In the genomic region with DNA sequence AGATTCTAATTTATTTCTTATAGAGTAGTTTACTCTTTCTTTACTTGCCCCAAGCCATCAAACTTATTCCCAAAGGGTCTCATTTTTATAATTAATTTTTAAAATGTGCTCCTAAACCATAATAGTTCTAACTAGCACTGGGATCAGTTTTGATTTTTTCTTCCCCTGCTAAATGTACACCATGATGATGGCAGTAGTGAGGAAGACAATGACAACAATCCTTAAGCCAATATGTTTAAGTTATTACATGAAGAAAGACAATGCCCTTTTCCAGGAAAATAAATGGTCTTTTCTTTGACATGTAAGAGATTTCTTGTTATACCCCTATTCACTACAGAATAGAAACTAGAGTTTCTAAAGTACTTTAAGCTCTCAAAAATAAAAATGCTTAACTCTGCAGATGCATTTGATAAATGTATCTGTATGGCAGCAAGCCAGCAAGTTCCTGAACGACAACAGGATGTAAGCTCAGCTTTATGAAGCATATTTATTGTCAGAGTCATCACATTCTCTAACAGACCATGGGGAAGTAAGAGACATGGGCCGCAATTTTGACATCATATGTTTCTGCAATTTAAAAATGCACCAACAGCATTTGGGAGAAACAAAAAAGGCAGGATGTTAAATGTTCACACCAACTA, we compare ENCODE assay signal across 9 cellular contexts. TPM values are rescaled to one million over a fixed set of nuclear protein-coding genes. Genes with fewer than 3 reads are reported as not detected.
A peak's percentile ranks its signal among the peaks of the same experiment; 100 is the strongest.
DNase-seq lines count a peak whose midpoint lies in the region; ATAC-seq and TF ChIP-seq lines count a peak whose summit lies in the region.
"Had no signal": no experiment of that assay in that cellular context is flagged by ENCODE, and none has a peak within 500 bp of the region (broad histone marks: within the 10 kb centered on the region; RNA-seq: fewer than 3 reads in every experiment).

No MANE protein-coding gene starts in this region.

- H3K27ac ChIP-seq in effector memory CD4-positive, alpha-beta T cell (ENCODE audit: insufficient read depth, low read length, poor library complexity, severe bottlenecking), result peak overlapping the region; percentile 15
- H3K27ac ChIP-seq in psoas muscle, result peak overlapping the region; percentile 30
- H3K27ac ChIP-seq: BLaER1 had no signal

- H3K36me3 ChIP-seq in effector memory CD4-positive, alpha-beta T cell (ENCODE audit: control insufficient read depth, insufficient read depth, low read length), result no peaks in the 10 kb centered on the region
- H3K36me3 ChIP-seq in psoas muscle (ENCODE audit: insufficient read depth in 1 of 2, low read depth in 1 of 2), result no peaks in the 10 kb centered on the region
- H3K36me3 ChIP-seq: BLaER1 had no signal

- peak overlapping the region; percentile 4 for H3K4me3 ChIP-seq in effector memory CD4-positive, alpha-beta T cell (ENCODE audit: insufficient read depth, low read depth, low read length, poor library complexity, severe bottlenecking)
- H3K4me3 ChIP-seq in psoas muscle, result no peak overlapping the region
- H3K4me3 ChIP-seq: BLaER1 had no signal

- H3K9me3 ChIP-seq in effector memory CD4-positive, alpha-beta T cell (ENCODE audit: control insufficient read depth, low read length), result no peaks in the 10 kb centered on the region
- H3K9me3 ChIP-seq in psoas muscle, result no peaks in the 10 kb centered on the region

- peak; percentile 50 for DNase-seq in NCI-H2029 (lab: John Stamatoyannopoulos, UW)
- no peak for DNase-seq in NCI-H2029 treated with DMSO at 0.1 percent for 48 hours (lab: John Stamatoyannopoulos, UW)
- peak; percentile 14 for DNase-seq in OCI-M1 (lab: John Stamatoyannopoulos, UW)
- DNase-seq in effector memory CD4-positive, alpha-beta T cell, result peak in 1 of 3 donors; percentile 5
- DNase-seq in psoas muscle, result no peak
- no peak for DNase-seq in activated effector memory CD4-positive, alpha-beta T cell treated with anti-CD3 and anti-CD28 coated beads, Interleukin-2, amount 50 U/mL, for 16 hours
- no peak for DNase-seq in omental fat pad (ENCODE audit: low spot score)

- no peak for TF ChIP-seq CTCF in psoas muscle (IDR thresholded peaks at IDR 0.05)
- TF ChIP-seq CTCF in omental fat pad (IDR thresholded peaks at IDR 0.05), result no peak

- ATAC-seq in psoas muscle (no peak), HG03460 (IDR thresholded peaks at IDR 0.05; ENCODE audit: unreplicated experiment) (no peak), omental fat pad (ENCODE audit: low FRiP score) (no peak)

- peaks cover 9% of the 10 kb centered on the region for H3K4me1 ChIP-seq in effector memory CD4-positive, alpha-beta T cell (ENCODE audit: control insufficient read depth, insufficient read depth, low read length, poor library complexity, severe bottlenecking)
- H3K4me1 ChIP-seq in psoas muscle, result no peaks in the 10 kb centered on the region

- H3K27me3 ChIP-seq in effector memory CD4-positive, alpha-beta T cell (replicated peaks; ENCODE audit: control insufficient read depth, insufficient read depth, low read length, poor library complexity, severe bottlenecking), result no peaks in the 10 kb centered on the region
- no peaks in the 10 kb centered on the region for H3K27me3 ChIP-seq in psoas muscle (ENCODE audit: insufficient read depth in 3 of 3, low read length in 2 of 3)
- H3K27me3 ChIP-seq: BLaER1 had no signal

- WGBS in psoas muscle, 3 donors, result 41 to 51% (median 48%) methylated on average over 2 of the region's 2 CpGs

- intact Hi-C loops in psoas muscle (cut with DNase I), result no loop called here

RNA-seq across cellular contexts. Expression of a gene that starts 36.0 kb away (rescaled TPM):
- total RNA-seq in psoas muscle, result 10 to 100 TPM; 36.3 to 45.5 (median 44.4) TPM
- 10 to 100 TPM; 30.7 to 66.2 (median 42.6) TPM for polyA plus RNA-seq in psoas muscle
- total RNA-seq in omental fat pad, result 100 to 1,000 TPM in 3 of 4 donors, 10 to 100 TPM in 1; 98.7 to 172 (median 129) TPM

RNA-seq across cellular contexts. Expression of a gene that starts 48.5 kb away (rescaled TPM):
- total RNA-seq in psoas muscle, result 100 to 1,000 TPM; 529 to 767 (median 721) TPM
- 100 to 1,000 TPM; 158 to 616 (median 541) TPM for polyA plus RNA-seq in psoas muscle
- 10 to 100 TPM; 35.3 to 69.4 (median 67.4) TPM for total RNA-seq in omental fat pad

Comparison
In these comparisons a context has a peak if more than half of its experiments do, and no peak if none do; other contexts are left out.
1. DNase-seq: peak in NCI-H2029 (single experiment) and OCI-M1 (single experiment); none in NCI-H2029 treated with DMSO at 0.1 percent for 48 hours (single experiment), psoas muscle (0 of 2), activated effector memory CD4-positive, alpha-beta T cell treated with anti-CD3 and anti-CD28 coated beads, Interleukin-2, amount 50 U/mL, for 16 hours (single experiment) and omental fat pad (single experiment).
2. RNA of a gene that starts 48.5 kb away (total RNA-seq): 529 to 767 TPM in psoas muscle; 35.3 to 69.4 TPM in omental fat pad; every median in the first group is over 4 times any median in the second.